In the genomic region with DNA sequence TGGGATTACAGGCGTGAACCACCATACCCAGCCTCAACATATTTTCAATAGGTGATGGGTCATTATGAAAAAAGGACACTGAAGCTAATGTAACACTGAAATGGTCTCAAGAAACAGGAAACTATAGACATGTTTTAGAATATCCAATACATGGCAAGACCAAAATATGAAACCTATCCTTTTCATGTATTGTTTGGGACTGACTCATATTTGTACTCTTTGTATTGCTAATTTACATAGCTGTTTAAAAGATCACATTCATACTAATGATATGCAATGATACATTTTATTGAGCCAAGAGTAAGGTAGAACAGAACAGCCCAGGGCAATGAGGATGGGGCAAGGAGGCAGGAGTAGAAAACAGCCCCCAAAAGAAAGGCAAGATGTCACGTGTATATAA, we compare ENCODE assay signal across 22 cellular contexts. TPM values are rescaled to one million over a fixed set of nuclear protein-coding genes. Genes with fewer than 3 reads are reported as not detected.
DNase-seq lines count a peak whose midpoint lies in the region; ATAC-seq, FAIRE-seq and TF ChIP-seq lines count a peak whose summit lies in the region.
"Had no signal": no experiment of that assay in that cellular context is flagged by ENCODE, and none has a peak within 500 bp of the region (broad histone marks: within the 10 kb centered on the region; RNA-seq: fewer than 3 reads in every experiment).

No MANE protein-coding gene starts in this region.

- no peak for TF ChIP-seq POLR2A in GM12891 (IDR thresholded peaks at IDR 0.05; ENCODE audit: low read depth, low read length)

- DNase-seq in activated T-cell treated with anti-CD3 and anti-CD28 coated beads, Interleukin-2, amount 50 U/mL, for 24 hours: no peak
- no peak for DNase-seq in activated T-cell treated with anti-CD3 and anti-CD28 coated beads for 4 hours
- DNase-seq in activated naive CD8-positive, alpha-beta T cell treated with anti-CD3 and anti-CD28 coated beads, Interleukin-2, amount 50 U/mL, for 24 hours: no peak
- no peak for DNase-seq in stimulated activated effector memory CD8-positive, alpha-beta T cell treated with anti-CD3 and anti-CD28 coated beads, Interleukin-12 subunit alpha, Interleukin-12 subunit beta, amount 100 ng/mL, for 72 hours (ENCODE audit: low spot score in 2 of 2)
- no peak for DNase-seq in LoVo (ENCODE audit: low spot score)
- DNase-seq in GM12891 (ENCODE audit: insufficient read length, low spot score): no peak
- DNase-seq: ACHN; activated CD4-positive, CD25-positive, alpha-beta regulatory T cell treated with anti-CD3 and anti-CD28 coated beads, Interleukin-2, amount 50 U/mL, for 72 hours; activated gamma-delta T cell; Calu3; effector memory CD8-positive, alpha-beta T cell; GDM1; mammary epithelial cell; NCI-H187; occipital lobe; stimulated activated CD4-positive, alpha-beta T cell treated with anti-CD3 and anti-CD28 coated beads, Interleukin-4, amount 100 ng/mL, for 24 hours; T-cell had no signal

- peak overlapping the region; percentile 91 for H3K27ac Mint-ChIP-seq in activated T-cell treated with anti-CD3 and anti-CD28 coated beads, Interleukin-2, amount 50 U/mL, for 24 hours
- H3K27ac Mint-ChIP-seq in activated naive CD8-positive, alpha-beta T cell treated with anti-CD3 and anti-CD28 coated beads, Interleukin-2, amount 50 U/mL, for 24 hours: peak overlapping the region; percentile 74
- peak overlapping the region; percentile 43 for H3K27ac Mint-ChIP-seq in stimulated activated effector memory CD8-positive, alpha-beta T cell treated with anti-CD3 and anti-CD28 coated beads, Interleukin-12 subunit alpha, Interleukin-12 subunit beta, amount 100 ng/mL, for 72 hours

- peaks cover 40% of the 10 kb centered on the region for H3K4me1 Mint-ChIP-seq in activated T-cell treated with anti-CD3 and anti-CD28 coated beads, Interleukin-2, amount 50 U/mL, for 24 hours (ENCODE audit: low read depth)
- H3K4me1 Mint-ChIP-seq in activated naive CD8-positive, alpha-beta T cell treated with anti-CD3 and anti-CD28 coated beads, Interleukin-2, amount 50 U/mL, for 24 hours: peaks cover 47% of the 10 kb centered on the region
- H3K4me1 Mint-ChIP-seq in stimulated activated effector memory CD8-positive, alpha-beta T cell treated with anti-CD3 and anti-CD28 coated beads, Interleukin-12 subunit alpha, Interleukin-12 subunit beta, amount 100 ng/mL, for 72 hours: peaks cover 37% of the 10 kb centered on the region

- H3K36me3 Mint-ChIP-seq in activated T-cell treated with anti-CD3 and anti-CD28 coated beads, Interleukin-2, amount 50 U/mL, for 24 hours (ENCODE audit: low read depth): peaks cover 91% of the 10 kb centered on the region
- H3K36me3 Mint-ChIP-seq in activated naive CD8-positive, alpha-beta T cell treated with anti-CD3 and anti-CD28 coated beads, Interleukin-2, amount 50 U/mL, for 24 hours (ENCODE audit: low read depth): peaks cover 77% of the 10 kb centered on the region
- H3K36me3 Mint-ChIP-seq in stimulated activated effector memory CD8-positive, alpha-beta T cell treated with anti-CD3 and anti-CD28 coated beads, Interleukin-12 subunit alpha, Interleukin-12 subunit beta, amount 100 ng/mL, for 72 hours: peaks cover 94% of the 10 kb centered on the region

- FAIRE-seq in GM12891 (lab: Jason Lieb, UNC): no peak
- FAIRE-seq: GM18507, RCC 7860, urothelium cell line had no signal

- H3K27me3 Mint-ChIP-seq in activated T-cell treated with anti-CD3 and anti-CD28 coated beads, Interleukin-2, amount 50 U/mL, for 24 hours: no peaks in the 10 kb centered on the region
- no peaks in the 10 kb centered on the region for H3K27me3 Mint-ChIP-seq in activated naive CD8-positive, alpha-beta T cell treated with anti-CD3 and anti-CD28 coated beads, Interleukin-2, amount 50 U/mL, for 24 hours
- H3K27me3 Mint-ChIP-seq: effector memory CD8-positive, alpha-beta T cell; T-cell had no signal

- H3K4me3 Mint-ChIP-seq in activated T-cell treated with anti-CD3 and anti-CD28 coated beads, Interleukin-2, amount 50 U/mL, for 24 hours: peak overlapping the region; percentile 37
- peak overlapping the region; percentile 29 for H3K4me3 Mint-ChIP-seq in activated naive CD8-positive, alpha-beta T cell treated with anti-CD3 and anti-CD28 coated beads, Interleukin-2, amount 50 U/mL, for 24 hours
- H3K4me3 Mint-ChIP-seq in stimulated activated effector memory CD8-positive, alpha-beta T cell treated with anti-CD3 and anti-CD28 coated beads, Interleukin-12 subunit alpha, Interleukin-12 subunit beta, amount 100 ng/mL, for 72 hours: peak overlapping the region; percentile 44
- H3K4me3 Mint-ChIP-seq: effector memory CD8-positive, alpha-beta T cell; T-cell had no signal

- H3K9me3 Mint-ChIP-seq in activated T-cell treated with anti-CD3 and anti-CD28 coated beads, Interleukin-2, amount 50 U/mL, for 24 hours: peaks cover 21% of the 10 kb centered on the region
- peaks cover 18% of the 10 kb centered on the region for H3K9me3 Mint-ChIP-seq in activated naive CD8-positive, alpha-beta T cell treated with anti-CD3 and anti-CD28 coated beads, Interleukin-2, amount 50 U/mL, for 24 hours
- no peaks in the 10 kb centered on the region for H3K9me3 Mint-ChIP-seq in stimulated activated effector memory CD8-positive, alpha-beta T cell treated with anti-CD3 and anti-CD28 coated beads, Interleukin-12 subunit alpha, Interleukin-12 subunit beta, amount 100 ng/mL, for 72 hours

- ATAC-seq in HG02870 (IDR thresholded peaks at IDR 0.05; ENCODE audit: unreplicated experiment): peak; percentile 65
- peak; percentile 63 for ATAC-seq in activated naive CD8-positive, alpha-beta T cell treated with anti-CD3 and anti-CD28 coated beads, Interleukin-2, amount 50 U/mL, for 24 hours
- ATAC-seq in stimulated activated effector memory CD8-positive, alpha-beta T cell treated with anti-CD3 and anti-CD28 coated beads, Interleukin-12 subunit alpha, Interleukin-12 subunit beta, amount 100 ng/mL, for 72 hours: peak; percentile 91
- ATAC-seq in HG02970 (IDR thresholded peaks at IDR 0.05; ENCODE audit: low FRiP score, unreplicated experiment): no peak
- ATAC-seq: effector memory CD8-positive, alpha-beta T cell; T-cell had no signal

TF ChIP-seq in GM12891, 5 proteins besides CTCF, POLR2A, EP300 and RAD21:
- TF ChIP-seq SPI1 (IDR thresholded peaks at IDR 0.05; ENCODE audit: low read depth, low read length) (no peak), POU2F2 (IDR thresholded peaks at IDR 0.05; ENCODE audit: low read depth, low read length) (no peak), PAX5 (IDR thresholded peaks at IDR 0.05; ENCODE audit: insufficient read depth, low read length, severe bottlenecking) (no peak), TAF1 (IDR thresholded peaks at IDR 0.05; ENCODE audit: low read depth, low read length) (no peak)

RNA-seq across cellular contexts. Expression of a gene that starts 32.6 kb away (rescaled TPM):
- 18.0 TPM for polyA plus RNA-seq in GM12891 (2012; ENCODE audit: low read depth, missing spikeins)
